In genomic region chr1:165467706-165468105, GRCh38 we compare ENCODE assay signal across 24 cellular contexts. TPM values are rescaled to one million over a fixed set of nuclear protein-coding genes. Genes with fewer than 3 reads are reported as not detected.
DNase-seq lines count a peak whose midpoint lies in the region; ATAC-seq and TF ChIP-seq lines count a peak whose summit lies in the region.
"Had no signal": no experiment of that assay in that cellular context is flagged by ENCODE, and none has a peak within 500 bp of the region (broad histone marks: within the 10 kb centered on the region; RNA-seq: fewer than 3 reads in every experiment).

No MANE protein-coding gene starts in this region.

- DNase-seq in left ventricle myocardium superior (no peak), cardiac septum (ENCODE audit: low spot score) (no peak), SK-MEL-5 (ENCODE audit: low read depth, low spot score) (peak; percentile 100), left kidney (ENCODE audit: low read depth, low spot score) (peak; percentile 27), progenitor cell of endocrine pancreas (ENCODE audit: low spot score, unreplicated experiment) (no peak), GM03348 (ENCODE audit: low spot score) (no peak), 8988T (no peak)
- no peak for DNase-seq in stimulated activated CD8-positive, alpha-beta memory T cell treated with anti-CD3 and anti-CD28 coated beads, Interleukin-4, amount 100 ng/mL, for 48 hours
- DNase-seq: BE2C, EL, GF-D8, H9, Karpas-422, MV-4-11, NCI-H1105 treated with DMSO at 0.1 percent for 48 hours, NCI-H2081, NCI-H2171, NCI-H345, NCI-H524, NCI-H774, Peyer's patch had no signal

- intact Hi-C loops in left ventricle myocardium superior (cut with micrococcal nuclease) = no loop called here
- intact Hi-C loops in cardiac septum (cut with DNase I) = no loop called here

- peak; percentile 59 for ATAC-seq in left ventricle myocardium superior
- ATAC-seq: A549 had no signal

- peaks cover 15% of the 10 kb centered on the region for H3K27me3 Mint-ChIP-seq in progenitor cell of endocrine pancreas

- in situ Hi-C loops in SK-MEL-5 (cut with HindIII; ENCODE audit: low pct_unique_long_range_greater_than_20kb, low sequenced_read_pairs) = no loop called here

- H3K9me3 Mint-ChIP-seq in progenitor cell of endocrine pancreas (ENCODE audit: low read depth) = no peaks in the 10 kb centered on the region
- H3K9me3 Mint-ChIP-seq: H9 had no signal

- H3K27ac Mint-ChIP-seq in progenitor cell of endocrine pancreas = peak overlapping the region; percentile 27
- H3K27ac Mint-ChIP-seq: H9 had no signal

- H3K4me3 Mint-ChIP-seq in progenitor cell of endocrine pancreas (ENCODE audit: low read depth) = no peak overlapping the region
- H3K4me3 Mint-ChIP-seq: H9 had no signal

- H3K4me1 Mint-ChIP-seq in progenitor cell of endocrine pancreas (ENCODE audit: low read depth) = peaks cover 26% of the 10 kb centered on the region

- TF ChIP-seq CTCF in progenitor cell of endocrine pancreas (IDR thresholded peaks at IDR 0.05; ENCODE audit: unreplicated experiment) = no peak

- H3K36me3 Mint-ChIP-seq in progenitor cell of endocrine pancreas (ENCODE audit: insufficient read depth) = no peaks in the 10 kb centered on the region

RNA-seq across cellular contexts. Expression of gene RXRG, which starts 22.8 kb away (rescaled TPM):
- total RNA-seq in left ventricle myocardium superior (2.2 TPM), cardiac septum (5.1 TPM), progenitor cell of endocrine pancreas (2.2 and 3.0 TPM in 2 replicates)
- 44.3 and 53.3 TPM in 2 replicates for total RNA-seq in SK-MEL-5 (2014; rRNA removed; shearing (Covaris generic))
- polyA plus RNA-seq in SK-MEL-5 (2015; cell fraction: cytosol; rRNA removed) = 45.6 and 53.4 TPM in 2 replicates
- 9.5 and 16.7 TPM in 2 replicates for polyA plus RNA-seq in SK-MEL-5 (2015; cell fraction: nucleus; rRNA removed)
- total RNA-seq: H9, M059J, OCI-LY7 had no signal
- polyA plus RNA-seq: A549 had no signal

Comparison
In these comparisons a context has a peak if more than half of its experiments do, and no peak if none do; other contexts are left out.
1. DNase-seq: peak in SK-MEL-5 (single experiment) and left kidney (single experiment); none in left ventricle myocardium superior (single experiment), cardiac septum (single experiment), progenitor cell of endocrine pancreas (single experiment), GM03348 (single experiment), 8988T (single experiment) and stimulated activated CD8-positive, alpha-beta memory T cell treated with anti-CD3 and anti-CD28 coated beads, Interleukin-4, amount 100 ng/mL, for 48 hours (single experiment).